8 cellular contexts compared by ENCODE assay signal in genomic region chr6:14784596-14785360, GRCh38.
A peak's percentile ranks its signal among the peaks of the same experiment; 100 is the strongest.
DNase-seq lines count a peak whose midpoint lies in the region; ATAC-seq and TF ChIP-seq lines count a peak whose summit lies in the region.

No MANE protein-coding gene starts in this region.

- peaks cover 7% of the 10 kb centered on the region for H3K4me1 ChIP-seq in CD8-positive, alpha-beta memory T cell (ENCODE audit: insufficient read depth, low read length)
- H3K4me1 ChIP-seq in Loucy (ENCODE audit: insufficient read depth, low read length, poor library complexity, severe bottlenecking) (peaks cover 49% of the 10 kb centered on the region), hepatocyte (ENCODE audit: insufficient read depth) (peaks cover 6% of the 10 kb centered on the region), stomach (no peaks in the 10 kb centered on the region)

- POLR2A ChIA-PET in CD8-positive, alpha-beta memory T cell (lab: Charles Lee), result no interaction called here

- peak overlapping the region; percentile 95 for H2AFZ ChIP-seq in Loucy (ENCODE audit: low read length)
- peak overlapping the region; percentile 32 for H2AFZ ChIP-seq in hepatocyte

- H3K79me2 ChIP-seq in Loucy (ENCODE audit: insufficient read depth, low read length) (no peaks in the 10 kb centered on the region), hepatocyte (no peaks in the 10 kb centered on the region)

- peak overlapping the region; percentile 10 for H3K4me3 ChIP-seq in CD8-positive, alpha-beta memory T cell (ENCODE audit: low read length)
- H3K4me3 ChIP-seq in Loucy (ENCODE audit: low read length, poor library complexity, severe bottlenecking), result peak overlapping the region; percentile 21
- H3K4me3 ChIP-seq in hepatocyte, result no peak overlapping the region
- H3K4me3 ChIP-seq in stomach, result no peak overlapping the region

- no peak for ATAC-seq in HG02678 (IDR thresholded peaks at IDR 0.05; ENCODE audit: unreplicated experiment)
- no peak for ATAC-seq in omental fat pad (ENCODE audit: low FRiP score)
- ATAC-seq in HG03280 (IDR thresholded peaks at IDR 0.05; ENCODE audit: unreplicated experiment), result no peak

- no peaks in the 10 kb centered on the region for H3F3A ChIP-seq in Loucy (ENCODE audit: low read depth)

- TF ChIP-seq EP300 in stomach (IDR thresholded peaks at IDR 0.05), result no peak

- no peaks in the 10 kb centered on the region for H3K36me3 ChIP-seq in CD8-positive, alpha-beta memory T cell (ENCODE audit: insufficient read depth, low read length)
- H3K36me3 ChIP-seq in Loucy (ENCODE audit: insufficient read depth, low read length), result no peaks in the 10 kb centered on the region
- no peaks in the 10 kb centered on the region for H3K36me3 ChIP-seq in hepatocyte (replicated peaks; ENCODE audit: insufficient read depth, low read depth)
- H3K36me3 ChIP-seq in stomach, result no peaks in the 10 kb centered on the region

- peak overlapping the region in 6 of 7 donors; percentile 33 to 78 (median 49) for H3K4me3 Mint-ChIP-seq in CD8-positive, alpha-beta memory T cell

- CTCF ChIA-PET in CD8-positive, alpha-beta memory T cell (lab: Charles Lee), result no interaction called here

- 34% methylated on average over 14 of the region's 14 CpGs for WGBS in hepatocyte (ENCODE audit: low lambda C conversion rate, missing lambda C conversion rate)
- WGBS in stomach, 5 donors, result 49 to 66% (median 57%) methylated on average over 14 of the region's 14 CpGs

- peaks cover 0 to 2% (median 0%) of the 10 kb centered on the region in 5 donors for H3K9me3 Mint-ChIP-seq in CD8-positive, alpha-beta memory T cell

- TF ChIP-seq CTCF in Loucy (conservative IDR thresholded peaks at IDR 0.05; ENCODE audit: low read length) (no peak), hepatocyte (IDR thresholded peaks at IDR 0.05; ENCODE audit: poor library complexity) (no peak), omental fat pad (IDR thresholded peaks at IDR 0.05) (no peak), stomach (IDR thresholded peaks at IDR 0.05) (no peak)

- no peaks in the 10 kb centered on the region for H3K9me2 ChIP-seq in Loucy (replicated peaks; ENCODE audit: low read depth, low read length)
- no peaks in the 10 kb centered on the region for H3K9me2 ChIP-seq in hepatocyte (replicated peaks; ENCODE audit: insufficient read depth)

- H3K9ac ChIP-seq in Loucy (ENCODE audit: low read depth, low read length, poor library complexity, severe bottlenecking), result peak overlapping the region; percentile 42

- no peaks in the 10 kb centered on the region for H3K36me3 Mint-ChIP-seq in CD8-positive, alpha-beta memory T cell

- H4K20me1 ChIP-seq in Loucy (ENCODE audit: insufficient read depth, low read length, poor library complexity, severe bottlenecking), result no peaks in the 10 kb centered on the region
- no peaks in the 10 kb centered on the region for H4K20me1 ChIP-seq in hepatocyte (ENCODE audit: insufficient read depth, poor library complexity, severe bottlenecking)

- H3K4me1 Mint-ChIP-seq in CD8-positive, alpha-beta memory T cell, result peaks cover 3 to 16% (median 13%) of the 10 kb centered on the region in 3 donors

- H3K27me3 ChIP-seq in CD8-positive, alpha-beta memory T cell (ENCODE audit: insufficient read depth, low read length, poor library complexity, severe bottlenecking), result no peaks in the 10 kb centered on the region
- no peaks in the 10 kb centered on the region for H3K27me3 ChIP-seq in Loucy (ENCODE audit: insufficient read depth, low read length, poor library complexity, severe bottlenecking)
- no peaks in the 10 kb centered on the region for H3K27me3 ChIP-seq in hepatocyte
- H3K27me3 ChIP-seq in stomach, result no peaks in the 10 kb centered on the region

- H3K27ac Mint-ChIP-seq in CD8-positive, alpha-beta memory T cell, result peak overlapping the region in 5 of 8 donors; percentile 20 to 70 (median 49)

- peak in 1 of 5 donors; percentile 13 for DNase-seq in CD8-positive, alpha-beta memory T cell
- peak; percentile 2 to 6 for DNase-seq in activated CD4-positive, alpha-beta T cell treated with anti-CD3 and anti-CD28 coated beads, Interleukin-2, amount 50 U/mL, for 4 hours
- DNase-seq in hepatocyte (ENCODE audit: low spot score), result peak; percentile 27
- no peak for DNase-seq in omental fat pad (ENCODE audit: low spot score)
- no peak for DNase-seq in stomach

- H3K4me2 ChIP-seq in Loucy (ENCODE audit: low read depth, low read length, poor library complexity, severe bottlenecking), result peak overlapping the region; percentile 51
- H3K4me2 ChIP-seq in hepatocyte, result peak overlapping the region; percentile 68

- no peaks in the 10 kb centered on the region for H3K27me3 Mint-ChIP-seq in CD8-positive, alpha-beta memory T cell

- TF ChIP-seq POLR2A in stomach (IDR thresholded peaks at IDR 0.05), result no peak

- no peaks in the 10 kb centered on the region for H3K9me3 ChIP-seq in CD8-positive, alpha-beta memory T cell (ENCODE audit: low read length)
- H3K9me3 ChIP-seq in Loucy (ENCODE audit: insufficient read depth, low read depth, low read length) (no peaks in the 10 kb centered on the region), hepatocyte (ENCODE audit: low read depth) (no peaks in the 10 kb centered on the region), stomach (no peaks in the 10 kb centered on the region)

- intact Hi-C loops in stomach (cut with DNase I; ENCODE audit: low total_unique reads), result no loop called here

- no peak overlapping the region for H3K27ac ChIP-seq in CD8-positive, alpha-beta memory T cell (ENCODE audit: low read depth, low read length)
- H3K27ac ChIP-seq in hepatocyte, result no peak overlapping the region
- H3K27ac ChIP-seq in stomach, result no peak overlapping the region

Comparison
In these comparisons a context has a peak if more than half of its experiments do, and no peak if none do; other contexts are left out.
1. DNase-seq: peak in activated CD4-positive, alpha-beta T cell treated with anti-CD3 and anti-CD28 coated beads, Interleukin-2, amount 50 U/mL, for 4 hours (2 of 2) and hepatocyte (single experiment); none in omental fat pad (single experiment) and stomach (single experiment).
2. H3K4me3 ChIP-seq: peak in CD8-positive, alpha-beta memory T cell (single experiment) and Loucy (single experiment); none in hepatocyte (single experiment) and stomach (0 of 4).